ENCODE assay signal across 8 cellular contexts in the genomic region with DNA sequence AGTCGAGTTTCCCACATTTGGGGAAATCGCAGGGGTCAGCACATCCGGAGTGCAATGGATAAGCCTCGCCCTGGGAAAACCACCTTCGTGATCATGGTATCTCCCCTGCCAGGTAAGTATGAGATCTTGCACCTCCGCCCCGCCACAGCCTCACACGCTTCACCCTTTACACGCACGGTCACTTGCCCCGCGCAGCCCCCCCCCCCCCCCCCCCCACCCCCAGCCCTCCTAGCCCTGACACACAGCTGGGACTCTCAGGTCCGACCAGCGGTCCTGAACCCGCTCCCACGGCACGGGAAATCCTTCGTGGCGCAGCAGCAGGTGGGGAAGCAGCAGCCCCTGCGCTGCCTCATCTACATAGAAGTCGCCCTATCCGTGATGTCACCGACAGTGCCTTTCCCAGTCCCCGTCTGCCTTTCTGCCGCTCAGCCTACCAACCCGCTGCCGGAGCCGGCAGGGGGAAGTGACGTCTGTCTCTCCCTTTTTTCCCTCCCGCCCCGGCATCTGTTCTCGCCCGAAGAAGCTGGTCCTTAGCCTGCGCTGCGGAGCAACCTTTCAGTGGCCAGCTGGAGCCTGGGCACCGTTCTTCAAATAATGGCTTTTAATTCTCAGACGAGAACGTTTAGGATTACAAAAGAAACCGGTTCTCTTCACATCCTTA.
A peak's percentile ranks its signal among the peaks of the same experiment; 100 is the strongest.
DNase-seq lines count a peak whose midpoint lies in the region; ATAC-seq and TF ChIP-seq lines count a peak whose summit lies in the region.
"Not testable (repeated sequence)": the region's sequence is repeated elsewhere in the genome, so short reads cannot be mapped to it uniquely, and the experiment has no call there.

No MANE protein-coding gene starts in this region.

- CTCF ChIA-PET in BJ (lab: Yijun Ruan, JAX), result not testable (repeated sequence)

- not testable (repeated sequence) for H3K4me1 Mint-ChIP-seq in T-helper 2 cell treated with Interferon-gamma antibody and Interleukin-4, amounts not matched to agents 5 μg/mL and 100 μg/mL, for 36 hours (ENCODE audit: low read depth)

- POLR2A ChIA-PET in BJ (lab: Charles Lee), result not testable (repeated sequence)

- H3K36me3 Mint-ChIP-seq in T-helper 2 cell treated with Interferon-gamma antibody and Interleukin-4, amounts not matched to agents 5 μg/mL and 100 μg/mL, for 36 hours (ENCODE audit: low read depth), result not testable (repeated sequence)

- H3K27me3 ChIP-seq in BJ (ENCODE audit: control insufficient read depth, insufficient read depth, low read length); kidney epithelial cell (ENCODE audit: control insufficient read depth, insufficient read depth, low read length): not testable (repeated sequence)

- H3K9me3 Mint-ChIP-seq in T-helper 2 cell treated with Interferon-gamma antibody and Interleukin-4, amounts not matched to agents 5 μg/mL and 100 μg/mL, for 36 hours, result not testable (repeated sequence)

- H3K4me3 ChIP-seq in BJ (ENCODE audit: low read depth, low read length), result peak overlapping the region; percentile 18
- peak overlapping the region; percentile 20 for H3K4me3 ChIP-seq in kidney epithelial cell (ENCODE audit: low read depth, low read length)

- peak; percentile 61 for ATAC-seq in GM19035 (IDR thresholded peaks at IDR 0.05; ENCODE audit: unreplicated experiment)
- ATAC-seq in HG02642 (IDR thresholded peaks at IDR 0.05; ENCODE audit: poor library complexity, unreplicated experiment), result peak; percentile 72
- peak; percentile 52 for ATAC-seq in HG03565 (IDR thresholded peaks at IDR 0.05; ENCODE audit: unreplicated experiment)

- peak overlapping the region; percentile 93 for H3K27ac Mint-ChIP-seq in T-helper 2 cell treated with Interferon-gamma antibody and Interleukin-4, amounts not matched to agents 5 μg/mL and 100 μg/mL, for 36 hours

- H3K4me3 Mint-ChIP-seq in T-helper 2 cell treated with Interferon-gamma antibody and Interleukin-4, amounts not matched to agents 5 μg/mL and 100 μg/mL, for 36 hours, result peak overlapping the region; percentile 62

- peaks cover 26% of the 10 kb centered on the region for H3K27me3 Mint-ChIP-seq in T-helper 2 cell treated with Interferon-gamma antibody and Interleukin-4, amounts not matched to agents 5 μg/mL and 100 μg/mL, for 36 hours (ENCODE audit: low read depth)

- TF ChIP-seq CTCF in BJ (IDR thresholded peaks at IDR 0.05; ENCODE audit: insufficient read depth, low read depth, low read length); kidney epithelial cell (IDR thresholded peaks at IDR 0.05; ENCODE audit: insufficient read depth, low read length, poor library complexity, severe bottlenecking): not testable (repeated sequence)

- not testable (repeated sequence) for DNase-seq in BJ (ENCODE audit: low read depth); kidney epithelial cell (ENCODE audit: low read depth)
- DNase-seq in T-helper 2 cell treated with Interferon-gamma antibody and Interleukin-4, amounts not matched to agents 5 μg/mL and 100 μg/mL, for 36 hours (ENCODE audit: low spot score), result peak; percentile 32
- DNase-seq in astrocyte of the hippocampus (ENCODE audit: low read depth, low spot score), result peak; percentile 13
- DNase-seq in stimulated activated CD4-positive, alpha-beta T cell treated with anti-CD3 and anti-CD28 coated beads, Interleukin-12 subunit alpha, Interleukin-12 subunit beta, amount 100 ng/mL, for 4 hours, result peak; percentile 25

- not testable (repeated sequence) for H3K36me3 ChIP-seq in BJ (ENCODE audit: control insufficient read depth, insufficient read depth, low read length); kidney epithelial cell (ENCODE audit: control insufficient read depth, insufficient read depth, low read length)
